ENCODE assay signal across 8 cellular contexts in the genomic region with DNA sequence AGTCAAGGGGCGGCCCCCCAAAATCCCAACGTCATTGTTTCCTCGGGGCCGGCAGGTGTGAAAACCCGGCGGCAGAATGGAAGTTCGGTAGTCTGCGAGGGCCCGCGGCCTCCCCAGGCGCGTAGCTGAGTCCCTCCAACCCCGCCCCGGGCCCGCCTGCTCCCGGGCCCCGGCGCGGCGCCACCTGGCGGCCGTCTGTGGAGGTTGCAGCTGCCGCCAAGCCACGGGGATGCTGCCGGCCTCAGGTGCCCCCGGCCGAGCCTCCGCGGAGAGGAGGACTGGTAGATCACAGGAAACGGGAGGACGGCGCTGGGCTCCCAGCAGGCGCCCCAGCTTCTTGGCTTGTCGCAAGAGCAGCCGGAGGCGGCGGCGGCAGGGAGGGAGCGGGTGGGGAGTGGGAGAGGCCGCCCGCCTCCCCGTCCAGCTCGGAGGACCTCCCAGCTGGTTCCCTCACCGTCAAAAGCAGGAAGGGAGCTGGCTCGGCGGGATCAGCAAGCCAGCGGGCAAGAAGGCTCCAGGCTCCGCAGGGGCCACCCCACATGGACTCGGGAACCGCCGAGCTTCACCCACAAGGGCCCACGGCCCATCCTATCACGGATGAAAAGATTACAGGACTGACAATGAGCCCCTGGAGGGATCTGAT.
DNase-seq lines count a peak whose midpoint lies in the region; ATAC-seq and TF ChIP-seq lines count a peak whose summit lies in the region.
"Not testable (repeated sequence)": the region's sequence is repeated elsewhere in the genome, so short reads cannot be mapped to it uniquely, and the experiment has no call there.

No MANE protein-coding gene starts in this region.

- CTCF ChIA-PET in Calu3 (lab: Charles Lee), result not testable (repeated sequence)

- H3K9me3 ChIP-seq in SJCRH30 (replicated peaks), result not testable (repeated sequence)

- not testable (repeated sequence) for BruUV-seq in Calu3 (replicated peaks; lab: Mats Ljungman, UMichigan)

- H3K4me3 ChIP-seq in SJCRH30; fibroblast of mammary gland (ENCODE audit: control insufficient read depth, low read depth, low read length): not testable (repeated sequence)

- not testable (repeated sequence) for H3K27ac Mint-ChIP-seq in Calu3 (ENCODE audit: unreplicated experiment); activated T-helper 17 cell treated with anti-CD3 and anti-CD28 coated beads, Interleukin-2, amount 50 U/mL, for 72 hours; natural killer cell

- peak; percentile 84 for ATAC-seq in GM21447 (IDR thresholded peaks at IDR 0.05; ENCODE audit: unreplicated experiment)
- ATAC-seq in HG03457 (IDR thresholded peaks at IDR 0.05; ENCODE audit: unreplicated experiment), result peak; percentile 94
- ATAC-seq in activated T-helper 17 cell treated with anti-CD3 and anti-CD28 coated beads, Interleukin-2, amount 50 U/mL, for 72 hours (replicated peaks), result peak; percentile 91
- peak; percentile 92 to 97 (median 93) for ATAC-seq in natural killer cell

- not testable (repeated sequence) for H3K27ac ChIP-seq in SJCRH30

- H3K36me3 Mint-ChIP-seq in Calu3 (ENCODE audit: insufficient read depth, unreplicated experiment); activated T-helper 17 cell treated with anti-CD3 and anti-CD28 coated beads, Interleukin-2, amount 50 U/mL, for 72 hours (ENCODE audit: low read depth); natural killer cell: not testable (repeated sequence)

- H3K4me1 Mint-ChIP-seq in Calu3 (ENCODE audit: low read depth, unreplicated experiment); activated T-helper 17 cell treated with anti-CD3 and anti-CD28 coated beads, Interleukin-2, amount 50 U/mL, for 72 hours; natural killer cell: not testable (repeated sequence)

- not testable (repeated sequence) for H3K27me3 Mint-ChIP-seq in Calu3 (ENCODE audit: unreplicated experiment); activated T-helper 17 cell treated with anti-CD3 and anti-CD28 coated beads, Interleukin-2, amount 50 U/mL, for 72 hours; natural killer cell (ENCODE audit: low read depth in 2 of 2)

- DNase-seq in Calu3, result peak; percentile 81
- peak; percentile 20 to 27 for DNase-seq in SJCRH30
- peak; percentile 27 for DNase-seq in fibroblast of mammary gland (ENCODE audit: low read depth)
- DNase-seq in natural killer cell, result peak; percentile 48
- peak; percentile 76 for DNase-seq in stimulated activated CD8-positive, alpha-beta memory T cell treated with anti-CD3 and anti-CD28 coated beads, Interleukin-4, amount 100 ng/mL, for 48 hours

- H3K36me3 ChIP-seq in SJCRH30, result not testable (repeated sequence)

- intact Hi-C loops in Calu3 (cut with micrococcal nuclease; ENCODE audit: unreplicated experiment); natural killer cell (cut with micrococcal nuclease): not testable (repeated sequence)

- H3K9me3 Mint-ChIP-seq in Calu3 (ENCODE audit: low read depth, unreplicated experiment); activated T-helper 17 cell treated with anti-CD3 and anti-CD28 coated beads, Interleukin-2, amount 50 U/mL, for 72 hours; natural killer cell: not testable (repeated sequence)

- H3K4me3 Mint-ChIP-seq in Calu3 (ENCODE audit: low read depth, unreplicated experiment) (peak overlapping the region; percentile 55), natural killer cell (peak overlapping the region; percentile 62)
- H3K4me3 Mint-ChIP-seq in activated T-helper 17 cell treated with anti-CD3 and anti-CD28 coated beads, Interleukin-2, amount 50 U/mL, for 72 hours, result not testable (repeated sequence)

- H3K27me3 ChIP-seq in SJCRH30, result not testable (repeated sequence)

- peak; percentile 51 for TF ChIP-seq CTCF in Calu3 (IDR thresholded peaks at IDR 0.05; ENCODE audit: unreplicated experiment)
- TF ChIP-seq CTCF in fibroblast of mammary gland (conservative IDR thresholded peaks at IDR 0.05; ENCODE audit: control insufficient read depth, insufficient read depth, low read depth, low read length); natural killer cell (IDR thresholded peaks at IDR 0.05): not testable (repeated sequence)

- H3K4me1 ChIP-seq in SJCRH30, result not testable (repeated sequence)

Comparison
In these comparisons a context has a peak if more than half of its experiments do, and no peak if none do; other contexts are left out.
1. DNase-seq: peak in every context shown above with its lines; median percentile 81 in Calu3; 76 in stimulated activated CD8-positive, alpha-beta memory T cell treated with anti-CD3 and anti-CD28 coated beads, Interleukin-4, amount 100 ng/mL, for 48 hours; 48 in natural killer cell; 27 in fibroblast of mammary gland; 24 in SJCRH30.